In the genomic region with DNA sequence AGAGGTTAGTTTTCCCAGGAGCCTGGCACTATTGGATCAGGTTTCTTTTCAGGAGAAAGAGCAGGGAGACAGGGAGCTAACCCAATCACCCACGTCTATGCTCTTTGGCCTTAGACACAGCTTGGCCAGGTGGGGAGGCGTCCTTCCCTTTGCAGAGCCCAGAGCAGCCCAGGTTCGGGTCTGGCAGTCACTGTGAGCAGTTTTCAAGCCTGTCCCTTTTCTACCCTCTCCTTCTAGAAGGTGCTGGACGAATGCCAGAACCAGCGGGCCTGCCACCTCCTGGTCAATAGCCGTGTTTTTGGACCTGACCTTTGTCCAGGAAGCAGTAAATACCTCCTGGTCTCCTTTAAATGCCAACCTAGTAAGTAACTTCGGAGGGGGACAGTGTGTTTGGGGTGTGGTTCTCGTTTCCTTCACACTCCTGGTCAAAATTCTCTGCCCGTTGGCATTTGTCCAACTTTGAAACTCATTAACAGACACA, we compare ENCODE assay signal across 9 cellular contexts. TPM values are rescaled to one million over a fixed set of nuclear protein-coding genes. Genes with fewer than 3 reads are reported as not detected.
DNase-seq lines count a peak whose midpoint lies in the region; ATAC-seq, FAIRE-seq and TF ChIP-seq lines count a peak whose summit lies in the region.
"Had no signal": no experiment of that assay in that cellular context is flagged by ENCODE, and none has a peak within 500 bp of the region (broad histone marks: within the 10 kb centered on the region; RNA-seq: fewer than 3 reads in every experiment).

No MANE protein-coding gene starts in this region.

- peak; percentile 51; the same call in 2 of the 3 replicates for ATAC-seq in K562
- ATAC-seq in left colon = peak; percentile 90
- no peak for ATAC-seq in thoracic aorta (ENCODE audit: insufficient number of reproducible peaks, low FRiP score, low read depth)
- no peak for ATAC-seq in GM21367 (IDR thresholded peaks at IDR 0.05; ENCODE audit: unreplicated experiment)

- H3K27ac ChIP-seq in K562 (ENCODE audit: extremely low read depth, low read depth, low read length) (no peak overlapping the region), thoracic aorta (peak overlapping the region; percentile 61 to 84)

- TF ChIP-seq CTCF in K562 (IDR thresholded peaks at IDR 0.05 in 2 of 3, conservative IDR thresholded peaks at IDR 0.05 in 1 of 3; ENCODE audit: insufficient read depth in 2 of 3, low read depth in 1 of 3, low read length in 3 of 3) (peak in 2 of 3 experiments; percentile 11 to 21; a peak in 1 of 6 replicates), thoracic aorta (IDR thresholded peaks at IDR 0.05) (no peak)

- TF ChIP-seq EP300 in K562 (IDR thresholded peaks at IDR 0.05; ENCODE audit: low read length) = no peak

- H3K79me2 ChIP-seq in K562 (ENCODE audit: control insufficient read depth, insufficient read depth, low read length) = no peaks in the 10 kb centered on the region

- H3K9me1 ChIP-seq in K562 (ENCODE audit: control insufficient read depth, insufficient read depth, low read length) = no peaks in the 10 kb centered on the region

- no peaks in the 10 kb centered on the region; the same call in 1 of the 2 replicates for H4K20me1 ChIP-seq in K562 (replicated peaks; ENCODE audit: control insufficient read depth, insufficient read depth, low read length)

- in situ Hi-C loops in K562 (cut with MboI) = no loop called here

- POLR2A ChIA-PET in K562 (lab: Yijun Ruan, JAX) = interaction anchor here (1.2 kb wide), 1 partner anchor 10 kb away, joined by 3 read pairs; no protein-coding TSS in a partner anchor

- FAIRE-seq in K562 (lab: Jason Lieb, UNC) = no peak

- no peak overlapping the region for H3K4me3 ChIP-seq in K562
- H3K4me3 ChIP-seq in thoracic aorta = peak overlapping the region; percentile 24

- WGBS in K562 (ENCODE audit: insufficient coverage, low coverage, missing lambda C conversion rate) = 2% methylated on average over 9 of the region's 9 CpGs

- no peak overlapping the region for H3K9ac ChIP-seq in K562 (ENCODE audit: insufficient read depth in 1 of 2, low read depth in 2 of 2, low read length in 2 of 2)

- no peaks in the 10 kb centered on the region; a peak in 1 of 5 replicates for H3K4me1 ChIP-seq in K562 (replicated peaks in 1 of 2; ENCODE audit: control insufficient read depth in 2 of 2, insufficient read depth in 2 of 2, low read length in 2 of 2)
- peaks cover 19 to 32% of the 10 kb centered on the region in 2 donors for H3K4me1 ChIP-seq in thoracic aorta (ENCODE audit: control insufficient read depth in 1 of 2, low read depth in 2 of 2)

- H3K27me3 ChIP-seq in K562 (ENCODE audit: control insufficient read depth in 2 of 2, insufficient read depth in 2 of 2, low read length in 2 of 2) (peaks cover 53 to 76% of the 10 kb centered on the region in 2 experiments), thoracic aorta (replicated peaks; ENCODE audit: insufficient read depth) (no peaks in the 10 kb centered on the region)

- intact Hi-C loops in K562 (cut with micrococcal nuclease) = no loop called here
- intact Hi-C loops in left colon (cut with DNase I, micrococcal nuclease) = no loop called here

- BruUV-seq in K562 (replicated peaks; lab: Mats Ljungman, UMichigan) = no TSS peak

- CTCF ChIA-PET in K562 (lab: Yijun Ruan, JAX; ENCODE audit: low intra/inter-chr PET ratio) = no interaction called here

- TF ChIP-seq RAD21 in K562 (CRISPR knock-in tag; conservative IDR thresholded peaks at IDR 0.05 in 1 of 2, IDR thresholded peaks at IDR 0.05 in 1 of 2) = no peak

- no peak for TF ChIP-seq POLR2A in K562 (conservative IDR thresholded peaks at IDR 0.05)

- no peak overlapping the region; the same call in 1 of the 2 replicates for H3K4me2 ChIP-seq in K562 (ENCODE audit: insufficient read depth, low read length)

- DNase-seq in HuH-7 (ENCODE audit: low spot score) (peak; percentile 12), K562 (ENCODE audit: extremely low read depth in 1 of 4, low spot score in 3 of 4) (peak; percentile 27 to 65 (median 52)), left colon (peak; percentile 75 to 80), thoracic aorta (ENCODE audit: low spot score) (no peak), activated gamma-delta T cell treated with Interleukin-2 at 50 U/mL for 16 hours (no peak), HCEC 1CT (no peak)
- DNase-seq: stimulated activated CD4-positive, alpha-beta T cell treated with anti-CD3 and anti-CD28 coated beads, Interleukin-4, amount 100 ng/mL, for 4 hours had no signal

- H3K36me3 ChIP-seq in K562 (ENCODE audit: control insufficient read depth, insufficient read depth, low read length) (no peaks in the 10 kb centered on the region), thoracic aorta (peaks cover 30% of the 10 kb centered on the region)

- no peak overlapping the region for H2AFZ ChIP-seq in K562 (ENCODE audit: low read depth, low read length)

- no peaks in the 10 kb centered on the region for H3K9me3 ChIP-seq in K562 (replicated peaks; ENCODE audit: control insufficient read depth, insufficient read depth, low read depth, low read length)
- no peaks in the 10 kb centered on the region for H3K9me3 ChIP-seq in thoracic aorta

TF ChIP-seq in K562, 482 proteins besides CTCF, POLR2A, EP300 and RAD21 (continues in another document):
- TF ChIP-seq MED1 (CRISPR knock-in tag; IDR thresholded peaks at IDR 0.05; ENCODE audit: borderline replicate concordance) (no peak), PTRF (tag; IDR thresholded peaks at IDR 0.05) (no peak), NFIC (IDR thresholded peaks at IDR 0.05) (peak; percentile 95), ZNF79 (CRISPR knock-in tag; IDR thresholded peaks at IDR 0.05; ENCODE audit: low read depth) (no peak), ZBTB7A (IDR thresholded peaks at IDR 0.05; ENCODE audit: borderline replicate concordance, control insufficient read depth, low read depth, low read length) (no peak), NR2C2 (CRISPR knock-in tag; IDR thresholded peaks at IDR 0.05) (no peak), NR2C2 (tag; IDR thresholded peaks at IDR 0.05) (peak; percentile 67), NR2C1 (IDR thresholded peaks at IDR 0.05) (peak; percentile 77), NR2C1 (tag; IDR thresholded peaks at IDR 0.05) (peak; percentile 69; the same call in 1 of the 2 replicates), HNRNPL (IDR thresholded peaks at IDR 0.05; ENCODE audit: low read depth, low read length) (no peak), KDM2B (CRISPR knock-in tag; IDR thresholded peaks at IDR 0.05) (no peak), FOXM1 (IDR thresholded peaks at IDR 0.05; ENCODE audit: low read depth) (no peak), FOXM1 (CRISPR knock-in tag; IDR thresholded peaks at IDR 0.05; ENCODE audit: low read depth) (no peak), EHMT2 (IDR thresholded peaks at IDR 0.05) (no peak), SPI1 (IDR thresholded peaks at IDR 0.05; ENCODE audit: borderline replicate concordance, low read depth, low read length) (no peak)
- TF ChIP-seq, protein P1, sequence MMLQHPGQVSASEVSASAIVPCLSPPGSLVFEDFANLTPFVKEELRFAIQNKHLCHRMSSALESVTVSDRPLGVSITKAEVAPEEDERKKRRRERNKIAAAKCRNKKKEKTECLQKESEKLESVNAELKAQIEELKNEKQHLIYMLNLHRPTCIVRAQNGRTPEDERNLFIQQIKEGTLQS (IDR thresholded peaks at IDR 0.05) = no peak
- TF ChIP-seq, protein P1 (CRISPR knock-in tag; conservative IDR thresholded peaks at IDR 0.05) = no peak
- TF ChIP-seq, protein P2, sequence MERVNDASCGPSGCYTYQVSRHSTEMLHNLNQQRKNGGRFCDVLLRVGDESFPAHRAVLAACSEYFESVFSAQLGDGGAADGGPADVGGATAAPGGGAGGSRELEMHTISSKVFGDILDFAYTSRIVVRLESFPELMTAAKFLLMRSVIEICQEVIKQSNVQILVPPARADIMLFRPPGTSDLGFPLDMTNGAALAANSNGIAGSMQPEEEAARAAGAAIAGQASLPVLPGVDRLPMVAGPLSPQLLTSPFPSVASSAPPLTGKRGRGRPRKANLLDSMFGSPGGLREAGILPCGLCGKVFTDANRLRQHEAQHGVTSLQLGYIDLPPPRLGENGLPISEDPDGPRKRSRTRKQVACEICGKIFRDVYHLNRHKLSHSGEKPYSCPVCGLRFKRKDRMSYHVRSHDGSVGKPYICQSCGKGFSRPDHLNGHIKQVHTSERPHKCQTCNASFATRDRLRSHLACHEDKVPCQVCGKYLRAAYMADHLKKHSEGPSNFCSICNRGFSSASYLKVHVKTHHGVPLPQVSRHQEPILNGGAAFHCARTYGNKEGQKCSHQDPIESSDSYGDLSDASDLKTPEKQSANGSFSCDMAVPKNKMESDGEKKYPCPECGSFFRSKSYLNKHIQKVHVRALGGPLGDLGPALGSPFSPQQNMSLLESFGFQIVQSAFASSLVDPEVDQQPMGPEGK (CRISPR knock-in tag; IDR thresholded peaks at IDR 0.05; ENCODE audit: borderline replicate concordance) = no peak

RNA-seq across cellular contexts. Expression of a gene that starts 44.9 kb away (rescaled TPM):
- not detected in 2 replicates for total RNA-seq in K562 (2011; cell fraction: chromatin; rRNA removed; ENCODE audit: low replicate concordance)
- total RNA-seq in K562 (2011; cell fraction: nucleolus; rRNA removed) = not detected in 2 replicates
- not detected in 2 replicates for total RNA-seq in K562 (2011; cell fraction: nucleoplasm; rRNA removed)
- not detected in 2 replicates for total RNA-seq in K562 (2014; rRNA removed)
- total RNA-seq in K562 (2014; rRNA removed; fragmentation: Illumina TruSeq; extraction: Trizol) = not detected in 2 replicates
- total RNA-seq in K562 (2015; rRNA removed; fragmentation: Illumina TruSeq; extraction: Trizol) = not detected in 2 replicates
- total RNA-seq in K562 (2021) = 0.22 TPM in 1 of 2 replicates, not detected in the other
- not detected in 2 replicates for polyA plus RNA-seq in K562 (2011; rRNA removed)
- not detected in 2 replicates for polyA plus RNA-seq in K562 (2011; cell fraction: cytosol; rRNA removed)
- not detected in 2 replicates for polyA plus RNA-seq in K562 (2011; cell fraction: nucleus; rRNA removed)
- not detected in 2 replicates for polyA plus RNA-seq in K562 (2012)
- not detected in 2 replicates for polyA plus RNA-seq in K562 (2014; fragmentation: Illumina TruSeq; extraction: Trizol)
- not detected for polyA plus RNA-seq in K562 (2014; fragmentation: Nextera tagmentation; extraction: Ambion mirVana)
- not detected in 2 replicates for polyA plus RNA-seq in K562 (2014; rRNA removed)
- not detected in 2 replicates for polyA minus RNA-seq in K562 (2011; rRNA and poly(A)+ RNA removed)
- 1.6 and 2.0 TPM in 2 replicates for polyA minus RNA-seq in K562 (2011; cell fraction: cytosol; rRNA and poly(A)+ RNA removed)
- polyA minus RNA-seq in K562 (2011; cell fraction: nucleus; rRNA and poly(A)+ RNA removed) = not detected in 2 replicates
- total RNA-seq in left colon = 10 to 100 TPM; 10.3 to 24.5 TPM
- 100 to 1,000 TPM in 1 of 2 donors, 10 to 100 TPM in 1; 81.2 to 115 TPM for total RNA-seq in thoracic aorta
- total RNA-seq: OCI-LY7 had no signal

Comparison
In these comparisons a context has a peak if more than half of its experiments do, and no peak if none do; other contexts are left out.
1. DNase-seq: peak in HuH-7 (single experiment), K562 (4 of 4) and left colon (2 of 2); none in thoracic aorta (single experiment), activated gamma-delta T cell treated with Interleukin-2 at 50 U/mL for 16 hours (single experiment) and HCEC 1CT (single experiment).
2. ATAC-seq: peak in K562 (single experiment) and left colon (single experiment); none in thoracic aorta (single experiment) and GM21367 (single experiment).
3. RNA of a gene that starts 44.9 kb away (total RNA-seq): 81.2 to 115 TPM in thoracic aorta and 10.3 to 24.5 TPM in left colon; 0.22 TPM in K562; every median in the first group is over 4 times any median in the second.